2 cellular contexts compared by ENCODE assay signal in genomic region chr10:109205929-109206585, GRCh38.
A peak's percentile ranks its signal among the peaks of the same experiment; 100 is the strongest.
TF ChIP-seq lines count a peak whose summit lies in the region.

No MANE protein-coding gene starts in this region.

TF ChIP-seq in IMR-90, 13 proteins besides CTCF, POLR2A, EP300 and RAD21:
- TF ChIP-seq USF2 (IDR thresholded peaks at IDR 0.05; ENCODE audit: low read depth, low read length): peak; percentile 92
- TF ChIP-seq BHLHE40 (IDR thresholded peaks at IDR 0.05; ENCODE audit: low read depth, low read length): peak; percentile 67
- no peak for TF ChIP-seq RCOR1 (IDR thresholded peaks at IDR 0.05; ENCODE audit: insufficient replicate concordance, low read length)
- no peak for TF ChIP-seq MAZ (IDR thresholded peaks at IDR 0.05; ENCODE audit: borderline replicate concordance, low read depth, low read length)
- no peak for TF ChIP-seq CHD1 (IDR thresholded peaks at IDR 0.05; ENCODE audit: low read depth, low read length)
- TF ChIP-seq NFE2L2 (IDR thresholded peaks at IDR 0.05; ENCODE audit: low read depth, low read length): no peak
- TF ChIP-seq SMC3 (IDR thresholded peaks at IDR 0.05; ENCODE audit: low read depth, low read length): no peak
- peak; percentile 87 for TF ChIP-seq MAFK (IDR thresholded peaks at IDR 0.05; ENCODE audit: low read depth, low read length)
- TF ChIP-seq MXI1 (IDR thresholded peaks at IDR 0.05; ENCODE audit: borderline replicate concordance, low read depth, low read length): no peak
- peak; percentile 43 for TF ChIP-seq CEBPB (IDR thresholded peaks at IDR 0.05; ENCODE audit: low read depth, low read length)
- peak; percentile 90 for TF ChIP-seq FOS (IDR thresholded peaks at IDR 0.05; ENCODE audit: low read depth, low read length)

TF ChIP-seq in GM12878, 131 proteins besides CTCF, POLR2A, EP300 and RAD21:
- TF ChIP-seq JUND (IDR thresholded peaks at IDR 0.05; ENCODE audit: low read depth, low read length): no peak
- TF ChIP-seq ATF7 (IDR thresholded peaks at IDR 0.05; ENCODE audit: low read depth): 0 out of 2 replicates have a peak, but pooled peaks have one; percentile 26
- peak; percentile 80 for TF ChIP-seq JUNB (IDR thresholded peaks at IDR 0.05)
- TF ChIP-seq MEF2B (IDR thresholded peaks at IDR 0.05; ENCODE audit: partially characterized antibody, poor library complexity, severe bottlenecking): peak; percentile 35
- TF ChIP-seq BCLAF1 (IDR thresholded peaks at IDR 0.05): no peak
- no peak for TF ChIP-seq CBX3 (IDR thresholded peaks at IDR 0.05; ENCODE audit: borderline replicate concordance, low read depth)
- TF ChIP-seq BCL3 (IDR thresholded peaks at IDR 0.05; ENCODE audit: borderline replicate concordance, insufficient read depth, low read depth, low read length, poor library complexity, severe bottlenecking): peak; percentile 56
- TF ChIP-seq BCL11A (IDR thresholded peaks at IDR 0.05; ENCODE audit: low read depth, low read length): 0 out of 2 replicates have a peak, but pooled peaks have one; percentile 32
- TF ChIP-seq RUNX3 (IDR thresholded peaks at IDR 0.05; ENCODE audit: low read length): peak; percentile 39; the same call in 1 of the 2 replicates
- TF ChIP-seq SP1 (IDR thresholded peaks at IDR 0.05; ENCODE audit: low read depth, low read length): no peak
- no peak for TF ChIP-seq BHLHE40 (IDR thresholded peaks at IDR 0.05; ENCODE audit: borderline replicate concordance in 1 of 2, low read depth in 2 of 2, low read length in 1 of 2)
